ENCODE assay signal across 27 cellular contexts in the genomic region with DNA sequence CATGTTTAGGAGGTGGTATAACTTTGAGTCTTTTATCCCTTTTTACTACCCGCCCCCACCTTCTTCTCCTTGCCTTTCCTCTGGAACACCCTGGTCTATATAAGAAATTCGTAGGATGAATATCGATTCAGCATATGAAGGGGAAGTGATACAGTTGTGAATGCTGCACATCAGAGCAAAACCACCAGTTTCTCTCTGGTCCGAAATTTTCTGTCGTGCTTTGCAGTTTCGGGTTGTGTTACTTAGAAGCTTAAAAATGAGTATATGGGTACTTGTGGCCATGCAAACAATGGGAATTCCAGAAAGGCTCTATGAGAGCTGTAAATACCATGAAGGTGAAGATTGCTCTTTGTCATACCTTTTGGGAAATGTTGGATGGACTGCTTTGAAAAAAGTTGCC.
"Had no signal": no experiment of that assay in that cellular context is flagged by ENCODE, and none has a peak within 500 bp of the region (broad histone marks: within the 10 kb centered on the region; RNA-seq: fewer than 3 reads in every experiment).

No MANE protein-coding gene starts in this region.

- ATAC-seq: effector memory CD8-positive, alpha-beta T cell; heart right ventricle; left cardiac atrium; left lung; mucosa of descending colon; right cardiac atrium; stimulated activated naive B cell treated with anti-CD40 and anti-IgM and Interleukin-4, amounts not matched to agents 10 μg/mL and 1 μg/mL and 100 μg/mL, for 72 hours; upper lobe of right lung had no signal

- H3K4me1 Mint-ChIP-seq: mesothelial cell of epicardium; naive B cell; nephron; stimulated activated naive B cell treated with anti-CD40 and anti-IgM and Interleukin-4, amounts not matched to agents 10 μg/mL and 1 μg/mL and 100 μg/mL, for 72 hours had no signal

- DNase-seq: cortex of kidney; effector memory CD8-positive, alpha-beta T cell; erythroblast; esophagus squamous epithelium; foreskin melanocyte; glutamatergic neuron; heart right ventricle; hippocampal formation; left cardiac atrium; left lung; mesenchymal stem cell; mucosa of descending colon; naive B cell; nucleus accumbens; right cardiac atrium; spleen; stimulated activated CD4-positive, alpha-beta T cell treated with anti-CD3 and anti-CD28 coated beads, Interleukin-2, amount 100 ng/mL, for 48 hours; stimulated activated naive B cell treated with anti-CD40 and anti-IgM and Interleukin-4, amounts not matched to agents 10 μg/mL and 1 μg/mL and 100 μg/mL, for 72 hours; transverse colon; upper lobe of right lung; uterus had no signal

- H3K27me3 ChIP-seq: esophagus squamous epithelium, heart right ventricle, left lung, spleen, transverse colon, upper lobe of right lung, uterus had no signal

- H3K27ac Mint-ChIP-seq: effector memory CD8-positive, alpha-beta T cell; mesothelial cell of epicardium; nephron; stimulated activated naive B cell treated with anti-CD40 and anti-IgM and Interleukin-4, amounts not matched to agents 10 μg/mL and 1 μg/mL and 100 μg/mL, for 72 hours; stimulated activated naive CD8-positive, alpha-beta T cell treated with anti-CD3 and anti-CD28 coated beads, Interleukin-15, Interleukin-2, amounts not matched to agents 100 ng/mL and 50 ng/mL, for 24 hours had no signal

- H3K27ac ChIP-seq: esophagus squamous epithelium, heart right ventricle, left lung, prostate gland, skin epidermis, spleen, thoracic aorta, transverse colon, upper lobe of right lung, uterus had no signal

- H3K4me3 Mint-ChIP-seq: effector memory CD8-positive, alpha-beta T cell; mesothelial cell of epicardium; naive B cell; nephron; stimulated activated naive B cell treated with anti-CD40 and anti-IgM and Interleukin-4, amounts not matched to agents 10 μg/mL and 1 μg/mL and 100 μg/mL, for 72 hours; stimulated activated naive CD8-positive, alpha-beta T cell treated with anti-CD3 and anti-CD28 coated beads, Interleukin-15, Interleukin-2, amounts not matched to agents 100 ng/mL and 50 ng/mL, for 24 hours had no signal

- H3K27me3 Mint-ChIP-seq: effector memory CD8-positive, alpha-beta T cell; naive B cell; stimulated activated naive B cell treated with anti-CD40 and anti-IgM and Interleukin-4, amounts not matched to agents 10 μg/mL and 1 μg/mL and 100 μg/mL, for 72 hours; stimulated activated naive CD8-positive, alpha-beta T cell treated with anti-CD3 and anti-CD28 coated beads, Interleukin-15, Interleukin-2, amounts not matched to agents 100 ng/mL and 50 ng/mL, for 24 hours had no signal

- H3K9me3 ChIP-seq: prostate gland, upper lobe of right lung, uterus had no signal

- H3K36me3 ChIP-seq: esophagus squamous epithelium, heart right ventricle, left lung, prostate gland, spleen, thoracic aorta, transverse colon, upper lobe of right lung, uterus had no signal

- H3K36me3 Mint-ChIP-seq: naive B cell had no signal

- H3K4me3 ChIP-seq: esophagus squamous epithelium, heart right ventricle, left lung, mucosa of descending colon, prostate gland, skin epidermis, spleen, thoracic aorta, transverse colon, upper lobe of right lung, uterus had no signal

- H3K4me1 ChIP-seq: esophagus squamous epithelium, heart right ventricle, left lung, prostate gland, spleen, transverse colon, upper lobe of right lung, uterus had no signal
